ENCODE assay signal across 1 cellular context in genomic region chr1:5992034-5992813, GRCh38.
A peak's percentile ranks its signal among the peaks of the same experiment; 100 is the strongest.
TF ChIP-seq lines count a peak whose summit lies in the region.

NPHP4 (minus strand) TSS chr1:5992425; CDS start chr1:5986289, 6,136 bp downstream.

TF ChIP-seq in HEK293, 187 proteins besides CTCF, POLR2A, EP300 and RAD21 (continued from another document and continues in another):
- TF ChIP-seq REST (tag by site-specific recombination; IDR thresholded peaks at IDR 0.05) (no peak), ZNF148 (tag by site-specific recombination; IDR thresholded peaks at IDR 0.05; ENCODE audit: borderline replicate concordance) (no peak), ZNF561 (tag by site-specific recombination; IDR thresholded peaks at IDR 0.05; ENCODE audit: borderline replicate concordance) (peak; percentile 89), ZNF488 (tag by site-specific recombination; IDR thresholded peaks at IDR 0.05) (no peak), ZFP37 (tag by site-specific recombination; IDR thresholded peaks at IDR 0.05) (no peak), ZNF280D (tag by site-specific recombination; IDR thresholded peaks at IDR 0.05) (no peak), ZNF157 (tag by site-specific recombination; IDR thresholded peaks at IDR 0.05) (no peak), ZNF302 (tag by site-specific recombination; IDR thresholded peaks at IDR 0.05; ENCODE audit: low read depth) (no peak), ZNF555 (tag by site-specific recombination; conservative IDR thresholded peaks at IDR 0.05) (no peak), ZXDB (tag by site-specific recombination; IDR thresholded peaks at IDR 0.05) (peak; percentile 100), ZNF623 (tag by site-specific recombination; IDR thresholded peaks at IDR 0.05) (no peak), OVOL3 (tag by site-specific recombination; IDR thresholded peaks at IDR 0.05) (peak; percentile 65; the same call in 1 of the 2 replicates), ZNF776 (tag by site-specific recombination; IDR thresholded peaks at IDR 0.05; ENCODE audit: borderline replicate concordance) (no peak), ZNF366 (tag by site-specific recombination; conservative IDR thresholded peaks at IDR 0.05) (no peak), ZNF76 (tag by site-specific recombination; IDR thresholded peaks at IDR 0.05; ENCODE audit: borderline replicate concordance, low read depth) (peak; percentile 81), ZNF138 (tag by site-specific recombination; IDR thresholded peaks at IDR 0.05; ENCODE audit: borderline replicate concordance) (no peak), ZNF169 (tag by site-specific recombination; IDR thresholded peaks at IDR 0.05) (no peak; the same call in 1 of the 2 replicates), ZNF433 (tag by site-specific recombination; IDR thresholded peaks at IDR 0.05; ENCODE audit: low read depth) (no peak), KLF8 (tag by site-specific recombination; IDR thresholded peaks at IDR 0.05) (peak; percentile 71), ZFHX2 (tag by site-specific recombination; conservative IDR thresholded peaks at IDR 0.05) (peak; percentile 73), ZSCAN16 (tag by site-specific recombination; IDR thresholded peaks at IDR 0.05) (no peak), ZNF184 (tag by site-specific recombination; IDR thresholded peaks at IDR 0.05) (no peak), ZNF280C (tag by site-specific recombination; IDR thresholded peaks at IDR 0.05) (no peak), KLF16 (tag by site-specific recombination; IDR thresholded peaks at IDR 0.05) (peak; percentile 88), KLF10 (tag by site-specific recombination; IDR thresholded peaks at IDR 0.05) (peak; percentile 42; the same call in 1 of the 2 replicates), ZNF114 (tag by site-specific recombination; IDR thresholded peaks at IDR 0.05) (no peak), ZNF548 (tag by site-specific recombination; IDR thresholded peaks at IDR 0.05) (no peak), ZNF132 (tag by site-specific recombination; IDR thresholded peaks at IDR 0.05; ENCODE audit: borderline replicate concordance) (no peak), ZBTB10 (tag by site-specific recombination; IDR thresholded peaks at IDR 0.05) (peak; percentile 88; the same call in 1 of the 2 replicates), ZNF391 (tag by site-specific recombination; IDR thresholded peaks at IDR 0.05; ENCODE audit: borderline replicate concordance, low read depth) (peak; percentile 68; the same call in 1 of the 2 replicates), ZNF768 (tag by site-specific recombination; IDR thresholded peaks at IDR 0.05) (no peak), ZNF692 (tag by site-specific recombination; IDR thresholded peaks at IDR 0.05) (no peak; the same call in 1 of the 2 replicates), ZNF394 (tag by site-specific recombination; IDR thresholded peaks at IDR 0.05; ENCODE audit: borderline replicate concordance) (no peak), ZNF600 (tag by site-specific recombination; IDR thresholded peaks at IDR 0.05) (peak; percentile 69), ZNF404 (tag by site-specific recombination; IDR thresholded peaks at IDR 0.05) (no peak), EGR2 (tag by site-specific recombination; IDR thresholded peaks at IDR 0.05; ENCODE audit: low read depth) (peak; percentile 44; the same call in 1 of the 2 replicates), ZNF37A (tag by site-specific recombination; IDR thresholded peaks at IDR 0.05) (no peak), SETDB1 (IDR thresholded peaks at IDR 0.05; ENCODE audit: insufficient read length, low read length) (no peak), ZNF777 (tag by site-specific recombination; IDR thresholded peaks at IDR 0.05; ENCODE audit: borderline replicate concordance) (no peak; the same call in 1 of the 2 replicates), ZNF560 (tag by site-specific recombination; IDR thresholded peaks at IDR 0.05; ENCODE audit: borderline replicate concordance) (no peak), ZNF48 (tag by site-specific recombination; IDR thresholded peaks at IDR 0.05) (no peak), ZNF558 (tag by site-specific recombination; IDR thresholded peaks at IDR 0.05) (no peak), ZNF580 (tag by site-specific recombination; IDR thresholded peaks at IDR 0.05) (no peak), PRDM1 (tag by site-specific recombination; IDR thresholded peaks at IDR 0.05) (no peak), BCL11B (tag by site-specific recombination; IDR thresholded peaks at IDR 0.05; ENCODE audit: low read depth) (no peak), IKZF3 (tag by site-specific recombination; IDR thresholded peaks at IDR 0.05) (no peak), ZNF654 (tag by site-specific recombination; IDR thresholded peaks at IDR 0.05; ENCODE audit: low read depth) (no peak), ZNF155 (tag by site-specific recombination; IDR thresholded peaks at IDR 0.05) (no peak)
